ENCODE assay signal across 1 cellular context in genomic region chr6:41037107-41037900, GRCh38.
TF ChIP-seq lines count a peak whose summit lies in the region.

No MANE protein-coding gene starts in this region.

TF ChIP-seq in GM12878, 131 proteins besides CTCF, POLR2A, EP300 and RAD21:
- TF ChIP-seq BCL3 (IDR thresholded peaks at IDR 0.05; ENCODE audit: borderline replicate concordance, insufficient read depth, low read depth, low read length, poor library complexity, severe bottlenecking), result peak; percentile 16
- TF ChIP-seq, protein P1, sequence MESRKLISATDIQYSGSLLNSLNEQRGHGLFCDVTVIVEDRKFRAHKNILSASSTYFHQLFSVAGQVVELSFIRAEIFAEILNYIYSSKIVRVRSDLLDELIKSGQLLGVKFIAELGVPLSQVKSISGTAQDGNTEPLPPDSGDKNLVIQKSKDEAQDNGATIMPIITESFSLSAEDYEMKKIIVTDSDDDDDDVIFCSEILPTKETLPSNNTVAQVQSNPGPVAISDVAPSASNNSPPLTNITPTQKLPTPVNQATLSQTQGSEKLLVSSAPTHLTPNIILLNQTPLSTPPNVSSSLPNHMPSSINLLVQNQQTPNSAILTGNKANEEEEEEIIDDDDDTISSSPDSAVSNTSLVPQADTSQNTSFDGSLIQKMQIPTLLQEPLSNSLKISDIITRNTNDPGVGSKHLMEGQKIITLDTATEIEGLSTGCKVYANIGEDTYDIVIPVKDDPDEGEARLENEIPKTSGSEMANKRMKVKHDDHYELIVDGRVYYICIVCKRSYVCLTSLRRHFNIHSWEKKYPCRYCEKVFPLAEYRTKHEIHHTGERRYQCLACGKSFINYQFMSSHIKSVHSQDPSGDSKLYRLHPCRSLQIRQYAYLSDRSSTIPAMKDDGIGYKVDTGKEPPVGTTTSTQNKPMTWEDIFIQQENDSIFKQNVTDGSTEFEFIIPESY (IDR thresholded peaks at IDR 0.05), result no peak
